Comparison of ENCODE assay signal across 17 cellular contexts in genomic region chr4:6205584-6205965, GRCh38. TPM values are rescaled to one million over a fixed set of nuclear protein-coding genes. Genes with fewer than 3 reads are reported as not detected.
DNase-seq lines count a peak whose midpoint lies in the region; ATAC-seq and TF ChIP-seq lines count a peak whose summit lies in the region.
"Had no signal": no experiment of that assay in that cellular context is flagged by ENCODE, and none has a peak within 500 bp of the region (broad histone marks: within the 10 kb centered on the region; RNA-seq: fewer than 3 reads in every experiment).

No MANE protein-coding gene starts in this region.

- H2BK5ac ChIP-seq in trophoblast cell (ENCODE audit: low read depth, low read length, poor library complexity) = no peak overlapping the region

- no peak for TF ChIP-seq POLR2A in prostate gland (IDR thresholded peaks at IDR 0.05)

- no peak overlapping the region for H3K18ac ChIP-seq in trophoblast cell (ENCODE audit: low read length)

- no peak for TF ChIP-seq CTCF in CD14-positive monocyte (IDR thresholded peaks at IDR 0.05)
- no peak for TF ChIP-seq CTCF in coronary artery (IDR thresholded peaks at IDR 0.05)
- no peak for TF ChIP-seq CTCF in osteocyte (IDR thresholded peaks at IDR 0.05)
- TF ChIP-seq CTCF in prostate gland (IDR thresholded peaks at IDR 0.05) = no peak
- no peak for TF ChIP-seq CTCF in lower lobe of right lung (IDR thresholded peaks at IDR 0.05)

- no peak overlapping the region for H3K4me3 Mint-ChIP-seq in CD14-positive monocyte
- no peak overlapping the region for H3K4me3 Mint-ChIP-seq in osteocyte (ENCODE audit: unreplicated experiment)
- H3K4me3 Mint-ChIP-seq in stimulated activated effector memory CD8-positive, alpha-beta T cell treated with anti-CD3 and anti-CD28 coated beads, Interleukin-12 subunit alpha, Interleukin-12 subunit beta, amount 100 ng/mL, for 72 hours = no peak overlapping the region
- H3K4me3 Mint-ChIP-seq: B cell; CD4-positive, CD25-positive, alpha-beta regulatory T cell; GM23338 had no signal

- H4K91ac ChIP-seq in trophoblast cell (ENCODE audit: low read depth, low read length) = no peak overlapping the region

- no peak overlapping the region for H3K27ac Mint-ChIP-seq in CD14-positive monocyte
- H3K27ac Mint-ChIP-seq in osteocyte (ENCODE audit: unreplicated experiment) = no peak overlapping the region
- H3K27ac Mint-ChIP-seq in stimulated activated effector memory CD8-positive, alpha-beta T cell treated with anti-CD3 and anti-CD28 coated beads, Interleukin-12 subunit alpha, Interleukin-12 subunit beta, amount 100 ng/mL, for 72 hours = peak overlapping the region; percentile 56
- H3K27ac Mint-ChIP-seq: B cell; CD4-positive, CD25-positive, alpha-beta regulatory T cell; CD8-positive, alpha-beta memory T cell; GM23338 had no signal

- H3K14ac ChIP-seq in trophoblast cell (ENCODE audit: low read length) = no peak overlapping the region

- no peak overlapping the region for H3K9ac ChIP-seq in trophoblast cell (ENCODE audit: low read length)
- H3K9ac ChIP-seq: BLaER1 treated with 17β-estradiol and CSF1 and Interleukin-3, amounts not matched to agents 10 nM and 100 nM had no signal

- H3K79me1 ChIP-seq in trophoblast cell (ENCODE audit: low read length) = no peaks in the 10 kb centered on the region

- H3K4me1 Mint-ChIP-seq in CD14-positive monocyte = peaks cover 1% of the 10 kb centered on the region
- peaks cover 2% of the 10 kb centered on the region for H3K4me1 Mint-ChIP-seq in osteocyte (ENCODE audit: unreplicated experiment)
- H3K4me1 Mint-ChIP-seq in stimulated activated effector memory CD8-positive, alpha-beta T cell treated with anti-CD3 and anti-CD28 coated beads, Interleukin-12 subunit alpha, Interleukin-12 subunit beta, amount 100 ng/mL, for 72 hours = peaks cover 12% of the 10 kb centered on the region

- no peak overlapping the region for H2BK12ac ChIP-seq in trophoblast cell (ENCODE audit: low read length)

- H3K36me3 Mint-ChIP-seq in CD14-positive monocyte = peaks cover 3 to 6% of the 10 kb centered on the region in 2 donors
- peaks cover 2% of the 10 kb centered on the region for H3K36me3 Mint-ChIP-seq in osteocyte (ENCODE audit: unreplicated experiment)
- H3K36me3 Mint-ChIP-seq in stimulated activated effector memory CD8-positive, alpha-beta T cell treated with anti-CD3 and anti-CD28 coated beads, Interleukin-12 subunit alpha, Interleukin-12 subunit beta, amount 100 ng/mL, for 72 hours = no peaks in the 10 kb centered on the region
- H3K36me3 Mint-ChIP-seq: CD8-positive, alpha-beta memory T cell had no signal

- H2AK5ac ChIP-seq in trophoblast cell (ENCODE audit: low read length) = no peak overlapping the region

- H3K23ac ChIP-seq in trophoblast cell (ENCODE audit: low read length) = no peak overlapping the region

- DNase-seq in CD14-positive monocyte (ENCODE audit: low spot score) (peak; percentile 6), coronary artery (ENCODE audit: low spot score) (peak; percentile 36), osteocyte (ENCODE audit: extremely low spot score, unreplicated experiment) (peak; percentile 48), prostate gland (ENCODE audit: low spot score) (no peak), NCI-H226 (no peak), trophoblast cell (no peak), lower lobe of right lung (no peak)
- DNase-seq in stimulated activated effector memory CD8-positive, alpha-beta T cell treated with anti-CD3 and anti-CD28 coated beads, Interleukin-12 subunit alpha, Interleukin-12 subunit beta, amount 100 ng/mL, for 72 hours (ENCODE audit: low spot score in 2 of 2) = no peak
- DNase-seq: Caco-2; CD4-positive, CD25-positive, alpha-beta regulatory T cell; CD8-positive, alpha-beta memory T cell; HCEC 1CT had no signal

- H3K4me3 ChIP-seq in coronary artery (no peak overlapping the region), prostate gland (no peak overlapping the region), trophoblast cell (ENCODE audit: low read depth, low read length) (no peak overlapping the region), lower lobe of right lung (no peak overlapping the region)
- H3K4me3 ChIP-seq: BLaER1 treated with 17β-estradiol and CSF1 and Interleukin-3, amounts not matched to agents 10 nM and 100 nM; GM23338 had no signal

- no peak overlapping the region for H4K8ac ChIP-seq in trophoblast cell (ENCODE audit: low read depth, low read length)

- H3K27me3 Mint-ChIP-seq in CD14-positive monocyte (ENCODE audit: low read depth in 3 of 3) (peaks cover 24 to 35% (median 25%) of the 10 kb centered on the region in 3 donors), osteocyte (ENCODE audit: unreplicated experiment) (peaks cover 40% of the 10 kb centered on the region)

- no peak for ATAC-seq in stimulated activated effector memory CD8-positive, alpha-beta T cell treated with anti-CD3 and anti-CD28 coated beads, Interleukin-12 subunit alpha, Interleukin-12 subunit beta, amount 100 ng/mL, for 72 hours
- ATAC-seq in lower lobe of right lung = no peak
- ATAC-seq: GM23338 had no signal

- H4K12ac ChIP-seq in trophoblast cell (ENCODE audit: low read depth, low read length) = no peak overlapping the region

- no peak overlapping the region for H2BK120ac ChIP-seq in trophoblast cell (ENCODE audit: insufficient read depth, low read length, poor library complexity)

- H3K27ac ChIP-seq in coronary artery (no peak overlapping the region), prostate gland (no peak overlapping the region), trophoblast cell (ENCODE audit: low read depth, low read length) (no peak overlapping the region), lower lobe of right lung (no peak overlapping the region)
- H3K27ac ChIP-seq: BLaER1 treated with 17β-estradiol and CSF1 and Interleukin-3, amounts not matched to agents 10 nM and 100 nM; HL-60 had no signal

- H3K4me1 ChIP-seq in prostate gland (replicated peaks) (no peaks in the 10 kb centered on the region), trophoblast cell (ENCODE audit: control insufficient read depth in 1 of 2, insufficient read depth in 2 of 2, low read length in 2 of 2) (no peaks in the 10 kb centered on the region), lower lobe of right lung (no peaks in the 10 kb centered on the region)
- H3K4me1 ChIP-seq: Caco-2 had no signal

- H3K36me3 ChIP-seq in prostate gland = no peaks in the 10 kb centered on the region
- H3K36me3 ChIP-seq in trophoblast cell (ENCODE audit: control insufficient read depth in 1 of 2, insufficient read depth in 2 of 2, low read length in 2 of 2) = no peaks in the 10 kb centered on the region
- no peaks in the 10 kb centered on the region for H3K36me3 ChIP-seq in lower lobe of right lung
- H3K36me3 ChIP-seq: BLaER1 treated with 17β-estradiol and CSF1 and Interleukin-3, amounts not matched to agents 10 nM and 100 nM had no signal

- H3K4ac ChIP-seq in trophoblast cell (ENCODE audit: low read depth, low read length) = no peak overlapping the region

- H3K27me3 ChIP-seq in prostate gland (replicated peaks; ENCODE audit: insufficient read depth) = no peaks in the 10 kb centered on the region
- peaks cover 4% of the 10 kb centered on the region for H3K27me3 ChIP-seq in trophoblast cell (ENCODE audit: insufficient read depth, low read length)
- peaks cover 8% of the 10 kb centered on the region for H3K27me3 ChIP-seq in lower lobe of right lung (ENCODE audit: low read depth)
- H3K27me3 ChIP-seq: BLaER1 treated with 17β-estradiol and CSF1 and Interleukin-3, amounts not matched to agents 10 nM and 100 nM had no signal

- H3K9me3 ChIP-seq in prostate gland (no peaks in the 10 kb centered on the region), trophoblast cell (ENCODE audit: insufficient read depth, low read depth, low read length) (peaks cover 4% of the 10 kb centered on the region), lower lobe of right lung (no peaks in the 10 kb centered on the region)
- H3K9me3 ChIP-seq: Caco-2 had no signal

- intact Hi-C loops in CD14-positive monocyte (cut with micrococcal nuclease) = no loop called here
- intact Hi-C loops in prostate gland (cut with DNase I) = no loop called here
- intact Hi-C loops in lower lobe of right lung (cut with DNase I) = no loop called here

- 71% methylated on average over 4 of the region's 4 CpGs for WGBS in prostate gland
- WGBS in trophoblast cell (ENCODE audit: extremely low coverage, insufficient coverage, insufficient read length) = no CpG with 5 or more reads among the region's 4 CpGs

- peaks cover 9 to 15% (median 13%) of the 10 kb centered on the region in 7 donors for H3K9me3 Mint-ChIP-seq in CD14-positive monocyte
- peaks cover 7% of the 10 kb centered on the region for H3K9me3 Mint-ChIP-seq in osteocyte (ENCODE audit: unreplicated experiment)
- H3K9me3 Mint-ChIP-seq in stimulated activated effector memory CD8-positive, alpha-beta T cell treated with anti-CD3 and anti-CD28 coated beads, Interleukin-12 subunit alpha, Interleukin-12 subunit beta, amount 100 ng/mL, for 72 hours = peaks cover 3% of the 10 kb centered on the region

- no peaks in the 10 kb centered on the region for H3K79me2 ChIP-seq in trophoblast cell (ENCODE audit: control insufficient read depth, insufficient read depth, low read length, poor library complexity)

- no peak overlapping the region for H3K4me2 ChIP-seq in trophoblast cell (ENCODE audit: low read length)
- H3K4me2 ChIP-seq: BLaER1 treated with 17β-estradiol and CSF1 and Interleukin-3, amounts not matched to agents 10 nM and 100 nM; GM23338 had no signal

- no peak overlapping the region for H2AFZ ChIP-seq in trophoblast cell (ENCODE audit: insufficient read depth, low read length, poor library complexity)
- H2AFZ ChIP-seq: GM23338 had no signal

RNA-seq across cellular contexts. Expression of gene JAKMIP1, which starts 5.2 kb away (rescaled TPM):
- under 1 TPM in 1 of 2 donors, not detected in 1; 0.08 TPM for polyA plus RNA-seq in CD14-positive monocyte
- total RNA-seq in osteocyte (not detected in 2 replicates), prostate gland (10 to 100 TPM; 22.4 to 29.1 TPM), lower lobe of right lung (0.65 TPM)
- 0.03 TPM in 1 of 2 replicates, not detected in the other for polyA plus RNA-seq in trophoblast cell (2013)
- total RNA-seq: Caco-2, HT1080 had no signal

Comparison
In these comparisons a context has a peak if more than half of its experiments do, and no peak if none do; other contexts are left out.
1. DNase-seq: peak in CD14-positive monocyte (single experiment), coronary artery (single experiment) and osteocyte (single experiment); none in stimulated activated effector memory CD8-positive, alpha-beta T cell treated with anti-CD3 and anti-CD28 coated beads, Interleukin-12 subunit alpha, Interleukin-12 subunit beta, amount 100 ng/mL, for 72 hours (0 of 2), prostate gland (single experiment), NCI-H226 (single experiment), trophoblast cell (0 of 2) and lower lobe of right lung (single experiment).
2. RNA of gene JAKMIP1, which starts 5.2 kb away (total RNA-seq): 22.4 to 29.1 TPM in prostate gland; 0.65 TPM in lower lobe of right lung (single experiment) and not detected in osteocyte; every median in the first group is over 10 times any median in the second.